8 cellular contexts compared by ENCODE assay signal in the genomic region with DNA sequence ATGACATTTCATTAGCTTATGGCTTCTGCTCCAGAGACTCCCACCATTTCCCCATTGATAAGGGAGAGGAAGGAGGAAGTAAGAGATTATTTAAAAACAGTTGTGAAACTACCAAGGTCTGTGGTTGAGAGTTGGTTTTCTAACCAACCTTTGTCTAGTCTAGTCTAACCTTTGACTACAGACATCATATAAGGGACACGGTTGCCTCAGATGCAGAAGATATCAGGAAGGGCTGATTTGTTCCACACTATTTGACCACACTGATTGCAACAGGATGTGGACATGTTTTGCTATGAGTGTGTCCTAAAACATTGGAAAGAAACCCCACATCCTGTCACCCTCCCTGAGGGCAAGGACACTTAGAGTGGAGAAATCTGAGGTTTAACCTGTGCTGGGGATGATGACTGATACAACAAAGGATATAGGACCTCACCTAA. TPM values are rescaled to one million over a fixed set of nuclear protein-coding genes. Genes with fewer than 3 reads are reported as not detected.
DNase-seq lines count a peak whose midpoint lies in the region; ATAC-seq lines count a peak whose summit lies in the region.

No MANE protein-coding gene starts in this region.

- peaks cover 34% of the 10 kb centered on the region for H3K36me3 Mint-ChIP-seq in activated CD4-positive, alpha-beta memory T cell treated with anti-CD3 and anti-CD28 coated beads, Interleukin-2, amount 10 ng/mL, durations not matched to agents 7 days and 5 days (ENCODE audit: low read depth)
- no peaks in the 10 kb centered on the region for H3K36me3 Mint-ChIP-seq in stimulated activated memory B cell treated with anti-CD40 and anti-IgM and Interleukin-4, amounts not matched to agents 10 μg/mL and 1 μg/mL and 100 μg/mL, for 72 hours

- peak overlapping the region; percentile 53 for H3K27ac Mint-ChIP-seq in activated CD4-positive, alpha-beta memory T cell treated with anti-CD3 and anti-CD28 coated beads, Interleukin-2, amount 10 ng/mL, durations not matched to agents 7 days and 5 days
- H3K27ac Mint-ChIP-seq in stimulated activated memory B cell treated with anti-CD40 and anti-IgM and Interleukin-4, amounts not matched to agents 10 μg/mL and 1 μg/mL and 100 μg/mL, for 72 hours: peak overlapping the region; percentile 79

- ATAC-seq in GM19324 (IDR thresholded peaks at IDR 0.05; ENCODE audit: low FRiP score, unreplicated experiment) (peak; percentile 80), HG03280 (IDR thresholded peaks at IDR 0.05; ENCODE audit: unreplicated experiment) (peak; percentile 66)
- peak; percentile 94 for ATAC-seq in stimulated activated memory B cell treated with anti-CD40 and anti-IgM and Interleukin-4, amounts not matched to agents 10 μg/mL and 1 μg/mL and 100 μg/mL, for 72 hours

- DNase-seq in Ammon's horn (ENCODE audit: low spot score) (peak; percentile 21), NCI-H526 treated with DMSO at 0.1 percent for 48 hours (lab: John Stamatoyannopoulos, UW) (no peak), ACHN (no peak)
- peak; percentile 67 for DNase-seq in activated CD4-positive, alpha-beta memory T cell treated with anti-CD3 and anti-CD28 coated beads, Interleukin-2, amount 10 ng/mL, durations not matched to agents 7 days and 5 days
- DNase-seq in activated effector memory CD4-positive, alpha-beta T cell treated with anti-CD3 and anti-CD28 coated beads, Interleukin-2, amount 50 U/mL, for 16 hours: no peak

- H3K4me3 Mint-ChIP-seq in activated CD4-positive, alpha-beta memory T cell treated with anti-CD3 and anti-CD28 coated beads, Interleukin-2, amount 10 ng/mL, durations not matched to agents 7 days and 5 days: peak overlapping the region; percentile 42
- H3K4me3 Mint-ChIP-seq in stimulated activated memory B cell treated with anti-CD40 and anti-IgM and Interleukin-4, amounts not matched to agents 10 μg/mL and 1 μg/mL and 100 μg/mL, for 72 hours: peak overlapping the region; percentile 40

- POLR2A ChIA-PET in activated CD4-positive, alpha-beta memory T cell treated with anti-CD3 and anti-CD28 coated beads, Interleukin-2, amount 10 ng/mL, durations not matched to agents 7 days and 5 days (lab: Charles Lee): interaction anchor here (0.7 to 2.3 kb wide), 4 partner anchors 13 to 326 kb away, joined by 3 to 24 read pairs (median 4); no protein-coding TSS in a partner anchor

- peaks cover 71% of the 10 kb centered on the region for H3K27me3 Mint-ChIP-seq in activated CD4-positive, alpha-beta memory T cell treated with anti-CD3 and anti-CD28 coated beads, Interleukin-2, amount 10 ng/mL, durations not matched to agents 7 days and 5 days
- H3K27me3 Mint-ChIP-seq in stimulated activated memory B cell treated with anti-CD40 and anti-IgM and Interleukin-4, amounts not matched to agents 10 μg/mL and 1 μg/mL and 100 μg/mL, for 72 hours: no peaks in the 10 kb centered on the region

- in situ Hi-C loops in ACHN (cut with HindIII; ENCODE audit: low pct_ligation_motif_present, low pct_unique_long_range_greater_than_20kb, low sequenced_read_pairs): no loop called here

- peaks cover 52% of the 10 kb centered on the region for H3K4me1 Mint-ChIP-seq in activated CD4-positive, alpha-beta memory T cell treated with anti-CD3 and anti-CD28 coated beads, Interleukin-2, amount 10 ng/mL, durations not matched to agents 7 days and 5 days
- peaks cover 46% of the 10 kb centered on the region for H3K4me1 Mint-ChIP-seq in stimulated activated memory B cell treated with anti-CD40 and anti-IgM and Interleukin-4, amounts not matched to agents 10 μg/mL and 1 μg/mL and 100 μg/mL, for 72 hours

- CTCF ChIA-PET in activated CD4-positive, alpha-beta memory T cell treated with anti-CD3 and anti-CD28 coated beads, Interleukin-2, amount 10 ng/mL, durations not matched to agents 7 days and 5 days (lab: Charles Lee): interaction anchor here (1.6 kb wide), 1 partner anchor 14 kb away, joined by 8 read pairs; no protein-coding TSS in a partner anchor

- H3K9me3 Mint-ChIP-seq in activated CD4-positive, alpha-beta memory T cell treated with anti-CD3 and anti-CD28 coated beads, Interleukin-2, amount 10 ng/mL, durations not matched to agents 7 days and 5 days: no peaks in the 10 kb centered on the region
- peaks cover 3% of the 10 kb centered on the region for H3K9me3 Mint-ChIP-seq in stimulated activated memory B cell treated with anti-CD40 and anti-IgM and Interleukin-4, amounts not matched to agents 10 μg/mL and 1 μg/mL and 100 μg/mL, for 72 hours

RNA-seq across cellular contexts. Expression of a gene that starts 53.0 kb away (rescaled TPM):
- total RNA-seq in activated CD4-positive, alpha-beta memory T cell treated with anti-CD3 and anti-CD28 coated beads, Interleukin-2, amount 10 ng/mL, durations not matched to agents 7 days and 5 days: 10 to 100 TPM; 20.3 to 20.7 TPM

Comparison
In these comparisons a context has a peak if more than half of its experiments do, and no peak if none do; other contexts are left out.
1. DNase-seq: peak in Ammon's horn (single experiment) and activated CD4-positive, alpha-beta memory T cell treated with anti-CD3 and anti-CD28 coated beads, Interleukin-2, amount 10 ng/mL, durations not matched to agents 7 days and 5 days (single experiment); none in NCI-H526 treated with DMSO at 0.1 percent for 48 hours (single experiment), ACHN (single experiment) and activated effector memory CD4-positive, alpha-beta T cell treated with anti-CD3 and anti-CD28 coated beads, Interleukin-2, amount 50 U/mL, for 16 hours (single experiment).
2. Peak in every context shown above with its lines, with median percentiles within 50 percentile points of each other: ATAC-seq.